1 cellular context compared by ENCODE assay signal in the genomic region with DNA sequence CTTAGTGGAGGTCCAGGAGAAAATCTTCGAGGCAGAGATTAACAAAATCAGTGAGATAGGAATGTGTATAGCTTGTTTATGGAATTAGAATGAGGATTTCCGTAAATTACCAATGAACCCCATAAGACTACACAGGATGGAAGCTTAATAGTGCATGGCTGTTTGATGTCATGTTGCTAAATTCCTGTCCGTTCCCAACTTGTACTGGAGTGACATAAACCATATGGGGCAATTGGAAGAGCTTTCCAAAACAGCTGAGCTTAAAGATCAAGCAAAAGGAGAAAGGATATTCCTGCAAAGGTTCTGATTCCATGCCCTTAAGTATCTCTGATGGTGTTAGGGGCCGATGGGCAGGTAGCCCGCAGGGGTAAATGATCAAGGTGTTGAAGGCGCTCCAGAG.
TF ChIP-seq lines count a peak whose summit lies in the region.

No MANE protein-coding gene starts in this region.

TF ChIP-seq in K562, 482 proteins besides CTCF, POLR2A, EP300 and RAD21 (continued from another document):
- TF ChIP-seq RBM17 (IDR thresholded peaks at IDR 0.05; ENCODE audit: borderline replicate concordance, low read depth, low read length): no peak
- no peak for TF ChIP-seq NEUROD1 (IDR thresholded peaks at IDR 0.05; ENCODE audit: borderline replicate concordance, low read depth, low read length, partially characterized antibody)
- no peak for TF ChIP-seq ZC3H4 (CRISPR knock-in tag; IDR thresholded peaks at IDR 0.05; ENCODE audit: borderline replicate concordance)
- no peak for TF ChIP-seq NR2C2 (CRISPR knock-in tag; IDR thresholded peaks at IDR 0.05)
- TF ChIP-seq NR2C2 (tag; IDR thresholded peaks at IDR 0.05): no peak
- no peak for TF ChIP-seq TRIM28 (IDR thresholded peaks at IDR 0.05)
- TF ChIP-seq SMARCC2 (IDR thresholded peaks at IDR 0.05; ENCODE audit: low read depth): no peak
- TF ChIP-seq, protein P1, sequence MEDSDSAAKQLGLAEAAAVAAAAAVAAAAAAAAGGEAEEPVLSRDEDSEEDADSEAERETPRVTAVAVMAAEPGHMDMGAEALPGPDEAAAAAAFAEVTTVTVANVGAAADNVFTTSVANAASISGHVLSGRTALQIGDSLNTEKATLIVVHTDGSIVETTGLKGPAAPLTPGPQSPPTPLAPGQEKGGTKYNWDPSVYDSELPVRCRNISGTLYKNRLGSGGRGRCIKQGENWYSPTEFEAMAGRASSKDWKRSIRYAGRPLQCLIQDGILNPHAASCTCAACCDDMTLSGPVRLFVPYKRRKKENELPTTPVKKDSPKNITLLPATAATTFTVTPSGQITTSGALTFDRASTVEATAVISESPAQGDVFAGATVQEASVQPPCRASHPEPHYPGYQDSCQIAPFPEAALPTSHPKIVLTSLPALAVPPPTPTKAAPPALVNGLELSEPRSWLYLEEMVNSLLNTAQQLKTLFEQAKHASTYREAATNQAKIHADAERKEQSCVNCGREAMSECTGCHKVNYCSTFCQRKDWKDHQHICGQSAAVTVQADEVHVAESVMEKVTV (CRISPR knock-in tag; IDR thresholded peaks at IDR 0.05): no peak
